In genomic region chr20:62832951-62833391, GRCh38 we compare ENCODE assay signal across 8 cellular contexts. TPM values are rescaled to one million over a fixed set of nuclear protein-coding genes. Genes with fewer than 3 reads are reported as not detected.
DNase-seq lines count a peak whose midpoint lies in the region; ATAC-seq, FAIRE-seq and TF ChIP-seq lines count a peak whose summit lies in the region.
"Had no signal": no experiment of that assay in that cellular context is flagged by ENCODE, and none has a peak within 500 bp of the region (broad histone marks: within the 10 kb centered on the region; RNA-seq: fewer than 3 reads in every experiment).

No MANE protein-coding gene starts in this region.

- SMC1A ChIA-PET in GM12878 (lab: Charles Lee; ENCODE audit: uncharacterized antibody, unreplicated experiment) = interaction anchor here (0.8 to 0.9 kb wide), 3 partner anchors 16 to 121 kb away, joined by 3 to 4 read pairs (median 3); no protein-coding TSS in a partner anchor

- RAD21 ChIA-PET in GM12878 (lab: Charles Lee; ENCODE audit: unreplicated experiment) = interaction anchor here (0.8 to 0.9 kb wide), 2 partner anchors 10 to 176 kb away, joined by 3 read pairs; no protein-coding TSS in a partner anchor

- dilution Hi-C loops in mammary epithelial cell (cut with HindIII; ENCODE audit: low sequenced_read_pairs) = no loop called here

- H3K79me2 ChIP-seq in GM12878 (ENCODE audit: control insufficient read depth, insufficient read depth, low read length) = no peaks in the 10 kb centered on the region
- H3K79me2 ChIP-seq in mammary epithelial cell (ENCODE audit: insufficient read depth, low read length) = no peaks in the 10 kb centered on the region

- no peak for TF ChIP-seq POLR2A in GM12878 (IDR thresholded peaks at IDR 0.05; ENCODE audit: low read depth, low read length)

- no peaks in the 10 kb centered on the region for H4K20me1 ChIP-seq in GM12878 (ENCODE audit: control insufficient read depth, insufficient read depth)
- no peaks in the 10 kb centered on the region for H4K20me1 ChIP-seq in mammary epithelial cell (ENCODE audit: insufficient read depth, low read length)

- H2AFZ ChIP-seq in GM12878 (ENCODE audit: control insufficient read depth, low read depth, low read length) (peak overlapping the region; percentile 75), mammary epithelial cell (ENCODE audit: low read depth, low read length) (no peak overlapping the region)

- H3K9me3 ChIP-seq in GM12878 (replicated peaks; ENCODE audit: control insufficient read depth, insufficient read depth, low read length) (no peaks in the 10 kb centered on the region), skeletal muscle satellite cell (replicated peaks; ENCODE audit: low read length) (no peaks in the 10 kb centered on the region), mammary epithelial cell (replicated peaks; ENCODE audit: insufficient read depth, low read length) (no peaks in the 10 kb centered on the region)

- no peak overlapping the region for H3K27ac ChIP-seq in GM12878 (ENCODE audit: control insufficient read depth, insufficient read depth)
- no peak overlapping the region for H3K27ac ChIP-seq in mammary epithelial cell (ENCODE audit: insufficient read depth, low read depth, low read length)

- no peak for TF ChIP-seq CTCF in GM12878 (IDR thresholded peaks at IDR 0.05 in 2 of 3, conservative IDR thresholded peaks at IDR 0.05 in 1 of 3; ENCODE audit: control insufficient read depth in 2 of 3, extremely low read depth in 1 of 3, insufficient read depth in 1 of 3, low read depth in 3 of 3, low read length in 3 of 3)
- TF ChIP-seq CTCF in mammary epithelial cell (conservative IDR thresholded peaks at IDR 0.05 in 1 of 2, IDR thresholded peaks at IDR 0.05 in 1 of 2; ENCODE audit: extremely low read depth in 1 of 2, insufficient read depth in 1 of 2, low read depth in 1 of 2, low read length in 2 of 2) = no peak

- H3K4me2 ChIP-seq in GM12878 (ENCODE audit: control insufficient read depth, insufficient read depth) = peak overlapping the region; percentile 66
- H3K4me2 ChIP-seq in skeletal muscle satellite cell (ENCODE audit: low read length) = peak overlapping the region; percentile 12
- H3K4me2 ChIP-seq in mammary epithelial cell (ENCODE audit: insufficient read depth, low read depth, low read length) = no peak overlapping the region

- H3K36me3 ChIP-seq in GM12878 (ENCODE audit: control insufficient read depth in 2 of 2, insufficient read depth in 2 of 2, low read length in 1 of 2) = no peaks in the 10 kb centered on the region
- H3K36me3 ChIP-seq in skeletal muscle satellite cell (ENCODE audit: insufficient read depth, low read length) = no peaks in the 10 kb centered on the region
- no peaks in the 10 kb centered on the region for H3K36me3 ChIP-seq in mammary epithelial cell (ENCODE audit: insufficient read depth, low read length)

- no peak for DNase-seq in GM12878 (ENCODE audit: low read depth, low spot score)
- no peak for DNase-seq in mammary epithelial cell

- H3K4me3 ChIP-seq in GM12878 = no peak overlapping the region
- H3K4me3 ChIP-seq in skeletal muscle satellite cell (ENCODE audit: low read length) = no peak overlapping the region
- no peak overlapping the region for H3K4me3 ChIP-seq in mammary epithelial cell (replicated peaks in 1 of 3; ENCODE audit: insufficient read depth in 1 of 3, low read depth in 2 of 3, low read length in 3 of 3)

- CTCF ChIA-PET in GM12878 (lab: Yijun Ruan, JAX) (interaction anchor here (1.0 to 2.1 kb wide), 4 partner anchors 10 to 531 kb away, joined by 3 to 9 read pairs (median 3); partner anchors contain the start of gene TCFL5), mammary epithelial cell (lab: Charles Lee; ENCODE audit: low non-redundant PET) (no interaction called here)

- in situ Hi-C loops in GM12878 (cut with MboI) (no loop called here), mammary epithelial cell (cut with MboI; ENCODE audit: low sequenced_read_pairs in 2 of 2) (no loop called here)

- no peak for TF ChIP-seq RAD21 in GM12878 (IDR thresholded peaks at IDR 0.05; ENCODE audit: insufficient read depth, low read depth, low read length)

- POLR2A ChIA-PET in GM12878 (lab: Charles Lee) = interaction anchor here (1.1 kb wide), 1 partner anchor 25 kb away, joined by 3 read pairs; no protein-coding TSS in a partner anchor

- FAIRE-seq in GM12878 (lab: Jason Lieb, UNC) = no peak

- TF ChIP-seq EP300 in GM12878 (IDR thresholded peaks at IDR 0.05; ENCODE audit: borderline replicate concordance in 1 of 2, control insufficient read depth in 1 of 2, low read depth in 2 of 2, low read length in 2 of 2) = no peak

- H3K27me3 ChIP-seq in GM12878 (replicated peaks in 1 of 2; ENCODE audit: control insufficient read depth in 2 of 2, insufficient read depth in 2 of 2, low read length in 1 of 2) (peaks cover 0 to 3% of the 10 kb centered on the region in 2 experiments; a peak in 2 of 4 replicates), skeletal muscle satellite cell (ENCODE audit: control insufficient read depth, insufficient read depth, low read length) (peaks cover 37% of the 10 kb centered on the region), mammary epithelial cell (ENCODE audit: insufficient read depth, low read length) (no peaks in the 10 kb centered on the region)

- WGBS in GM12878 (ENCODE audit: insufficient coverage, insufficient replicate concordance, low lambda C conversion rate, missing lambda C conversion rate) = 25% methylated on average over 14 of the region's 14 CpGs
- 88% methylated on average over 10 of the region's 14 CpGs for WGBS in mammary epithelial cell (ENCODE audit: low coverage, missing lambda C conversion rate)

- H3K9ac ChIP-seq in GM12878 (ENCODE audit: control insufficient read depth, insufficient read depth, low read length) (peak overlapping the region; percentile 35; the same call in 1 of the 2 replicates), skeletal muscle satellite cell (ENCODE audit: low read depth, low read length) (no peak overlapping the region), mammary epithelial cell (ENCODE audit: insufficient read depth, low read length) (no peak overlapping the region)

- intact Hi-C loops in GM12878 (cut with micrococcal nuclease; ENCODE audit: unreplicated experiment) = no loop called here
- intact Hi-C loops in mammary epithelial cell (cut with micrococcal nuclease) = no loop called here

- BruUV-seq in GM12878 (replicated peaks; lab: Mats Ljungman, UMichigan) (no TSS peak), mammary epithelial cell (replicated peaks; lab: Mats Ljungman, UMichigan) (no TSS peak)

- H3K4me1 ChIP-seq in GM12878 (ENCODE audit: control insufficient read depth, insufficient read depth, low read length) (peaks cover 15% of the 10 kb centered on the region), skeletal muscle satellite cell (ENCODE audit: control insufficient read depth, insufficient read depth, low read length) (peaks cover 10% of the 10 kb centered on the region), mammary epithelial cell (ENCODE audit: insufficient read depth, low read length) (peaks cover 21% of the 10 kb centered on the region)

- ATAC-seq in GM19463 (IDR thresholded peaks at IDR 0.05; ENCODE audit: unreplicated experiment) (peak; percentile 42), HG03175 (IDR thresholded peaks at IDR 0.05; ENCODE audit: unreplicated experiment) (peak; percentile 35), GM12878 (peak; percentile 42), GM19467 (IDR thresholded peaks at IDR 0.05; ENCODE audit: unreplicated experiment) (no peak), HG03571 (IDR thresholded peaks at IDR 0.05; ENCODE audit: unreplicated experiment) (no peak)

RNA-seq across cellular contexts. Expression of gene COL9A3, which starts 16.1 kb away (rescaled TPM):
- 4.6 and 4.9 TPM in 2 replicates for total RNA-seq in GM12878 (2013; cell fraction: nucleolus; rRNA removed)
- total RNA-seq in GM12878 (2014; rRNA removed) (1.1 and 2.0 TPM in 2 replicates), GM12878 (2014; rRNA removed; fragmentation: Illumina TruSeq; extraction: Trizol) (0.51 and 0.63 TPM in 2 replicates), GM12878 (2021) (0.96 and 1.0 TPM in 2 replicates), mammary epithelial cell (under 1 TPM in 1 of 2 donors, not detected in 1; 0.67 TPM)
- polyA plus RNA-seq in GM12878 (2011; ENCODE audit: low read depth) = not detected
- polyA plus RNA-seq in GM12878 (2011; rRNA removed) (1.7 and 2.1 TPM in 2 replicates), GM12878 (2014; fragmentation: Illumina TruSeq; extraction: Trizol) (0.21 TPM in 1 of 2 replicates, not detected in the other), GM12878 (2014; fragmentation: Nextera tagmentation; extraction: Ambion mirVana) (under 1 TPM in 1 of 2 experiments, not detected in 1; 0.09 TPM), GM12878 (2014; rRNA removed) (1.2 and 1.4 TPM in 2 replicates), GM12878 (2016; fragmentation: Nextera tagmentation; extraction: Ambion mirVana) (under 1 TPM; 0.13 to 0.29 TPM), mammary epithelial cell (0.16 TPM)
- polyA plus RNA-seq in GM12878 (2011; cell fraction: cytosol; rRNA removed) = 1.7 and 2.2 TPM in 2 replicates
- polyA plus RNA-seq in GM12878 (2011; cell fraction: nucleus; rRNA removed) = 7.7 and 11.8 TPM in 2 replicates
- 1.5 and 2.4 TPM in 2 replicates for polyA plus RNA-seq in GM12878 (2012)
- polyA minus RNA-seq in GM12878 (2011; rRNA and poly(A)+ RNA removed) = 0.82 TPM in 1 of 2 replicates, not detected in the other
- 0.53 and 0.62 TPM in 2 replicates for polyA minus RNA-seq in GM12878 (2011; cell fraction: cytosol; rRNA and poly(A)+ RNA removed)
- polyA minus RNA-seq in GM12878 (2011; cell fraction: nucleus; rRNA and poly(A)+ RNA removed) = 1.3 TPM in 1 of 2 replicates, not detected in the other
- 2.8 and 4.1 TPM in 2 replicates for total RNA-seq in skeletal muscle satellite cell (2012; rRNA removed)
- not detected for polyA minus RNA-seq in mammary epithelial cell
- total RNA-seq: activated CD4-positive, alpha-beta T cell treated with anti-CD3 and anti-CD28 coated beads, Interleukin-2, amount 10 ng/mL, durations not matched to agents 24 days and 14 days had no signal

RNA-seq across cellular contexts. Expression of gene OGFR, which starts 28.3 kb away (rescaled TPM):
- total RNA-seq in GM12878 (2013; cell fraction: nucleolus; rRNA removed) = 31.0 and 35.8 TPM in 2 replicates
- total RNA-seq in GM12878 (2014; rRNA removed) (50.5 and 62.1 TPM in 2 replicates), GM12878 (2014; rRNA removed; fragmentation: Illumina TruSeq; extraction: Trizol) (13.9 and 18.1 TPM in 2 replicates), GM12878 (2021) (52.6 and 59.8 TPM in 2 replicates), mammary epithelial cell (10 to 100 TPM; 12.7 to 30.0 TPM)
- 16.4 TPM for polyA plus RNA-seq in GM12878 (2011; ENCODE audit: low read depth)
- polyA plus RNA-seq in GM12878 (2011; rRNA removed) (29.0 and 38.7 TPM in 2 replicates), GM12878 (2014; fragmentation: Illumina TruSeq; extraction: Trizol) (11.0 and 19.0 TPM in 2 replicates), GM12878 (2014; fragmentation: Nextera tagmentation; extraction: Ambion mirVana) (1 to 10 TPM in 1 of 2 experiments, under 1 TPM in 1; 0.72 to 1.4 TPM), GM12878 (2014; rRNA removed) (48.1 and 59.3 TPM in 2 replicates), GM12878 (2016; fragmentation: Nextera tagmentation; extraction: Ambion mirVana) (10 to 100 TPM; 16.1 to 35.7 TPM), mammary epithelial cell (20.6 TPM)
- polyA plus RNA-seq in GM12878 (2011; cell fraction: cytosol; rRNA removed) = 39.9 and 64.5 TPM in 2 replicates
- 69.3 and 120 TPM in 2 replicates for polyA plus RNA-seq in GM12878 (2011; cell fraction: nucleus; rRNA removed)
- 26.9 and 34.5 TPM in 2 replicates for polyA plus RNA-seq in GM12878 (2012)
- polyA minus RNA-seq in GM12878 (2011; rRNA and poly(A)+ RNA removed) = 29.5 and 29.8 TPM in 2 replicates
- 17.4 and 20.6 TPM in 2 replicates for polyA minus RNA-seq in GM12878 (2011; cell fraction: cytosol; rRNA and poly(A)+ RNA removed)
- polyA minus RNA-seq in GM12878 (2011; cell fraction: nucleus; rRNA and poly(A)+ RNA removed) = 11.0 and 16.4 TPM in 2 replicates
- total RNA-seq in skeletal muscle satellite cell (2012; rRNA removed) = 35.7 and 36.9 TPM in 2 replicates
- polyA minus RNA-seq in mammary epithelial cell = 12.4 TPM

RNA-seq across cellular contexts. Expression of gene TCFL5, which starts 28.7 kb away (rescaled TPM):
- 2.7 and 2.8 TPM in 2 replicates for total RNA-seq in GM12878 (2013; cell fraction: nucleolus; rRNA removed)
- total RNA-seq in GM12878 (2014; rRNA removed) = 7.8 and 8.1 TPM in 2 replicates
- total RNA-seq in GM12878 (2014; rRNA removed; fragmentation: Illumina TruSeq; extraction: Trizol) = 5.9 and 6.6 TPM in 2 replicates
- total RNA-seq in GM12878 (2021) = 7.3 and 8.1 TPM in 2 replicates
- 2.6 TPM for polyA plus RNA-seq in GM12878 (2011; ENCODE audit: low read depth)
- polyA plus RNA-seq in GM12878 (2011; rRNA removed) = 2.5 and 3.3 TPM in 2 replicates
- 1.5 and 1.7 TPM in 2 replicates for polyA plus RNA-seq in GM12878 (2011; cell fraction: cytosol; rRNA removed)
- 1.6 and 2.0 TPM in 2 replicates for polyA plus RNA-seq in GM12878 (2011; cell fraction: nucleus; rRNA removed)
- 3.2 and 4.8 TPM in 2 replicates for polyA plus RNA-seq in GM12878 (2012)
- 5.0 and 6.3 TPM in 2 replicates for polyA plus RNA-seq in GM12878 (2014; fragmentation: Illumina TruSeq; extraction: Trizol)
- 1 to 10 TPM; 1.4 to 1.6 TPM for polyA plus RNA-seq in GM12878 (2014; fragmentation: Nextera tagmentation; extraction: Ambion mirVana)
- polyA plus RNA-seq in GM12878 (2014; rRNA removed) = 5.1 and 5.7 TPM in 2 replicates
- polyA plus RNA-seq in GM12878 (2016; fragmentation: Nextera tagmentation; extraction: Ambion mirVana) = under 1 TPM; 0.48 to 0.58 TPM
- polyA minus RNA-seq in GM12878 (2011; rRNA and poly(A)+ RNA removed) = 1.0 and 1.5 TPM in 2 replicates
- 1.5 and 1.7 TPM in 2 replicates for polyA minus RNA-seq in GM12878 (2011; cell fraction: cytosol; rRNA and poly(A)+ RNA removed)
- 0.57 and 0.60 TPM in 2 replicates for polyA minus RNA-seq in GM12878 (2011; cell fraction: nucleus; rRNA and poly(A)+ RNA removed)
- 14.9 and 17.2 TPM in 2 replicates for total RNA-seq in skeletal muscle satellite cell (2012; rRNA removed)
- total RNA-seq in mammary epithelial cell = 10 to 100 TPM in 1 of 2 donors, 1 to 10 TPM in 1; 8.1 to 11.7 TPM
- 6.5 TPM for polyA plus RNA-seq in mammary epithelial cell
- polyA minus RNA-seq in mammary epithelial cell = 1.9 TPM

RNA-seq across cellular contexts. Expression of gene MRGBP, which starts 36.7 kb away (rescaled TPM):
- 6.9 and 10.2 TPM in 2 replicates for total RNA-seq in GM12878 (2013; cell fraction: nucleolus; rRNA removed)
- 16.0 and 16.3 TPM in 2 replicates for total RNA-seq in GM12878 (2014; rRNA removed)
- total RNA-seq in GM12878 (2014; rRNA removed; fragmentation: Illumina TruSeq; extraction: Trizol) = 10.4 and 12.2 TPM in 2 replicates
- 15.1 and 15.2 TPM in 2 replicates for total RNA-seq in GM12878 (2021)
- 4.6 TPM for polyA plus RNA-seq in GM12878 (2011; ENCODE audit: low read depth)
- 10.7 and 12.1 TPM in 2 replicates for polyA plus RNA-seq in GM12878 (2011; rRNA removed)
- 12.0 and 14.4 TPM in 2 replicates for polyA plus RNA-seq in GM12878 (2011; cell fraction: cytosol; rRNA removed)
- 14.7 and 15.7 TPM in 2 replicates for polyA plus RNA-seq in GM12878 (2011; cell fraction: nucleus; rRNA removed)
- polyA plus RNA-seq in GM12878 (2012) = 12.0 and 12.8 TPM in 2 replicates
- polyA plus RNA-seq in GM12878 (2014; fragmentation: Illumina TruSeq; extraction: Trizol) = 4.8 and 8.3 TPM in 2 replicates
- 1 to 10 TPM; 1.8 to 3.7 TPM for polyA plus RNA-seq in GM12878 (2014; fragmentation: Nextera tagmentation; extraction: Ambion mirVana)
- polyA plus RNA-seq in GM12878 (2014; rRNA removed) = 14.8 and 14.9 TPM in 2 replicates
- 10 to 100 TPM; 17.0 to 17.6 TPM for polyA plus RNA-seq in GM12878 (2016; fragmentation: Nextera tagmentation; extraction: Ambion mirVana)
- 7.1 and 10.9 TPM in 2 replicates for polyA minus RNA-seq in GM12878 (2011; rRNA and poly(A)+ RNA removed)
- 4.4 TPM in 2 replicates for polyA minus RNA-seq in GM12878 (2011; cell fraction: cytosol; rRNA and poly(A)+ RNA removed)
- polyA minus RNA-seq in GM12878 (2011; cell fraction: nucleus; rRNA and poly(A)+ RNA removed) = 6.0 and 6.6 TPM in 2 replicates
- total RNA-seq in skeletal muscle satellite cell (2012; rRNA removed) = 19.7 and 21.3 TPM in 2 replicates
- total RNA-seq in mammary epithelial cell = 10 to 100 TPM; 14.6 to 15.7 TPM
- 14.1 TPM for polyA plus RNA-seq in mammary epithelial cell
- polyA minus RNA-seq in mammary epithelial cell = 15.3 TPM

Comparison
In these comparisons a context has a peak if more than half of its experiments do, and no peak if none do; other contexts are left out.
1. ATAC-seq: peak in GM19463 (single experiment), HG03175 (single experiment) and GM12878 (single experiment); none in GM19467 (single experiment) and HG03571 (single experiment).